In genomic region chr11:72762641-72763304, GRCh38 we compare ENCODE assay signal across 16 cellular contexts. TPM values are rescaled to one million over a fixed set of nuclear protein-coding genes. Genes with fewer than 3 reads are reported as not detected.
DNase-seq lines count a peak whose midpoint lies in the region; ATAC-seq, FAIRE-seq and TF ChIP-seq lines count a peak whose summit lies in the region.
"Had no signal": no experiment of that assay in that cellular context is flagged by ENCODE, and none has a peak within 500 bp of the region (broad histone marks: within the 10 kb centered on the region; RNA-seq: fewer than 3 reads in every experiment).

No MANE protein-coding gene starts in this region.

- peak; percentile 24 to 46 for DNase-seq in activated CD4-positive, alpha-beta T cell treated with anti-CD3 and anti-CD28 coated beads, Interleukin-2, amount 50 U/mL, for 48 hours
- no peak for DNase-seq in activated CD4-positive, alpha-beta T cell treated with anti-CD3 and anti-CD28 coated beads, Interleukin-2, amount 10 ng/mL, durations not matched to agents 7 days and 5 days
- DNase-seq in RCC 7860 (ENCODE audit: low spot score) (peak; percentile 4), HAP-1 (ENCODE audit: low spot score in 2 of 2) (no peak), thyroid gland (no peak)
- DNase-seq in natural killer cell treated with Interleukin-12 subunit alpha and Interleukin-12 subunit beta and Interleukin-15 and Interleukin-18, amount 100 ng/mL, for 72 hours (ENCODE audit: low spot score) = peak; percentile 86
- DNase-seq: NCI-H1105, NCI-H510A, pancreas, spleen, trophoblast cell had no signal

- no peak overlapping the region for H3K4me3 Mint-ChIP-seq in activated CD4-positive, alpha-beta T cell treated with anti-CD3 and anti-CD28 coated beads, Interleukin-2, amount 10 ng/mL, durations not matched to agents 7 days and 5 days
- peak overlapping the region; percentile 63 for H3K4me3 Mint-ChIP-seq in natural killer cell treated with Interleukin-12 subunit alpha and Interleukin-12 subunit beta and Interleukin-15 and Interleukin-18, amount 100 ng/mL, for 72 hours

- ATAC-seq in GM21381 (IDR thresholded peaks at IDR 0.05; ENCODE audit: unreplicated experiment) = peak; percentile 46
- ATAC-seq in natural killer cell treated with Interleukin-12 subunit alpha and Interleukin-12 subunit beta and Interleukin-15 and Interleukin-18, amount 100 ng/mL, for 72 hours = peak; percentile 88 to 93
- no peak for ATAC-seq in HG03457 (IDR thresholded peaks at IDR 0.05; ENCODE audit: unreplicated experiment)
- ATAC-seq: A549, HepG2 had no signal

- no peaks in the 10 kb centered on the region for H3K27me3 ChIP-seq in HAP-1 (ENCODE audit: low read depth)
- H3K27me3 ChIP-seq in thyroid gland = no peaks in the 10 kb centered on the region
- H3K27me3 ChIP-seq: pancreas, spleen had no signal

- no peak for TF ChIP-seq POLR2A in thyroid gland (IDR thresholded peaks at IDR 0.05)

- no peaks in the 10 kb centered on the region for H3K9me3 Mint-ChIP-seq in activated CD4-positive, alpha-beta T cell treated with anti-CD3 and anti-CD28 coated beads, Interleukin-2, amount 10 ng/mL, durations not matched to agents 7 days and 5 days
- H3K9me3 Mint-ChIP-seq in natural killer cell treated with Interleukin-12 subunit alpha and Interleukin-12 subunit beta and Interleukin-15 and Interleukin-18, amount 100 ng/mL, for 72 hours = no peaks in the 10 kb centered on the region

- peaks cover 15% of the 10 kb centered on the region for H3K4me1 Mint-ChIP-seq in activated CD4-positive, alpha-beta T cell treated with anti-CD3 and anti-CD28 coated beads, Interleukin-2, amount 10 ng/mL, durations not matched to agents 7 days and 5 days
- peaks cover 37 to 43% of the 10 kb centered on the region in 2 donors for H3K4me1 Mint-ChIP-seq in natural killer cell treated with Interleukin-12 subunit alpha and Interleukin-12 subunit beta and Interleukin-15 and Interleukin-18, amount 100 ng/mL, for 72 hours (ENCODE audit: low read depth in 2 of 2)

- no peak overlapping the region for H3K27ac Mint-ChIP-seq in activated CD4-positive, alpha-beta T cell treated with anti-CD3 and anti-CD28 coated beads, Interleukin-2, amount 10 ng/mL, durations not matched to agents 7 days and 5 days
- peak overlapping the region; percentile 73 to 94 for H3K27ac Mint-ChIP-seq in natural killer cell treated with Interleukin-12 subunit alpha and Interleukin-12 subunit beta and Interleukin-15 and Interleukin-18, amount 100 ng/mL, for 72 hours

- in situ Hi-C loops in HAP-1 (cut with MboI; ENCODE audit: low sequenced_read_pairs) = no loop called here

- H3K4me3 ChIP-seq in HAP-1 = no peak overlapping the region
- H3K4me3 ChIP-seq in thyroid gland (replicated peaks in 1 of 3) = no peak overlapping the region
- H3K4me3 ChIP-seq: A549, pancreas, spleen had no signal

- intact Hi-C loops in thyroid gland (cut with DNase I) = no loop called here

- peak overlapping the region in 1 of 3 donors; percentile 1 for H3K27ac ChIP-seq in thyroid gland
- H3K27ac ChIP-seq: A549, pancreas had no signal

- WGBS in thyroid gland, 2 donors = 69 to 86% methylated on average over 5 of the region's 5 CpGs

- no peaks in the 10 kb centered on the region for H3K36me3 Mint-ChIP-seq in activated CD4-positive, alpha-beta T cell treated with anti-CD3 and anti-CD28 coated beads, Interleukin-2, amount 10 ng/mL, durations not matched to agents 7 days and 5 days (ENCODE audit: low read depth)
- H3K36me3 Mint-ChIP-seq in natural killer cell treated with Interleukin-12 subunit alpha and Interleukin-12 subunit beta and Interleukin-15 and Interleukin-18, amount 100 ng/mL, for 72 hours = no peaks in the 10 kb centered on the region

- H3K4me1 ChIP-seq in HAP-1 (no peaks in the 10 kb centered on the region), thyroid gland (peaks cover 22 to 64% of the 10 kb centered on the region in 2 donors)

- TF ChIP-seq CTCF in thyroid gland (IDR thresholded peaks at IDR 0.05) = no peak

- CTCF ChIA-PET in activated CD4-positive, alpha-beta T cell treated with anti-CD3 and anti-CD28 coated beads, Interleukin-2, amount 10 ng/mL, durations not matched to agents 7 days and 5 days (lab: Charles Lee) = interaction anchor here (0.9 to 1.5 kb wide), 3 partner anchors 8 to 161 kb away, joined by 3 to 4 read pairs (median 4); no protein-coding TSS in a partner anchor

- POLR2A ChIA-PET in activated CD4-positive, alpha-beta T cell treated with anti-CD3 and anti-CD28 coated beads, Interleukin-2, amount 10 ng/mL, durations not matched to agents 7 days and 5 days (lab: Charles Lee) = no interaction called here

- no peaks in the 10 kb centered on the region for H3K27me3 Mint-ChIP-seq in activated CD4-positive, alpha-beta T cell treated with anti-CD3 and anti-CD28 coated beads, Interleukin-2, amount 10 ng/mL, durations not matched to agents 7 days and 5 days
- H3K27me3 Mint-ChIP-seq in natural killer cell treated with Interleukin-12 subunit alpha and Interleukin-12 subunit beta and Interleukin-15 and Interleukin-18, amount 100 ng/mL, for 72 hours = no peaks in the 10 kb centered on the region

- H3K36me3 ChIP-seq in HAP-1 (replicated peaks) (no peaks in the 10 kb centered on the region), thyroid gland (no peaks in the 10 kb centered on the region)

- H3K9me3 ChIP-seq in HAP-1 (no peaks in the 10 kb centered on the region), thyroid gland (no peaks in the 10 kb centered on the region)
- H3K9me3 ChIP-seq: pancreas, spleen had no signal

- no peak for FAIRE-seq in RCC 7860 (lab: Jason Lieb, UNC)
- FAIRE-seq: A549, H54, HepG2, pancreas had no signal

RNA-seq across cellular contexts. Expression of gene ARAP1, which starts 10.6 kb away (rescaled TPM):
- total RNA-seq in activated CD4-positive, alpha-beta T cell treated with anti-CD3 and anti-CD28 coated beads, Interleukin-2, amount 10 ng/mL, durations not matched to agents 7 days and 5 days = 100 to 1,000 TPM in 1 of 2 experiments, 10 to 100 TPM in 1; 83.6 to 101 TPM
- total RNA-seq in natural killer cell treated with Interleukin-12 subunit alpha and Interleukin-12 subunit beta and Interleukin-15 and Interleukin-18, amount 100 ng/mL, for 72 hours = 100 to 1,000 TPM; 206 to 220 TPM
- 100 to 1,000 TPM in 3 of 4 donors, 10 to 100 TPM in 1; 90.3 to 146 (median 122) TPM for total RNA-seq in thyroid gland

RNA-seq across cellular contexts. Expression of gene STARD10, which starts 31.1 kb away (rescaled TPM):
- total RNA-seq in activated CD4-positive, alpha-beta T cell treated with anti-CD3 and anti-CD28 coated beads, Interleukin-2, amount 10 ng/mL, durations not matched to agents 7 days and 5 days = 1 to 10 TPM; 4.5 to 6.4 TPM
- total RNA-seq in natural killer cell treated with Interleukin-12 subunit alpha and Interleukin-12 subunit beta and Interleukin-15 and Interleukin-18, amount 100 ng/mL, for 72 hours = 10 to 100 TPM in 1 of 2 donors, 1 to 10 TPM in 1; 9.5 to 17.8 TPM
- total RNA-seq in thyroid gland = 100 to 1,000 TPM in 1 of 4 donors, 10 to 100 TPM in 3; 67.7 to 113 (median 82.0) TPM

RNA-seq across cellular contexts. Expression of gene ATG16L2, which starts 51.4 kb away (rescaled TPM):
- total RNA-seq in activated CD4-positive, alpha-beta T cell treated with anti-CD3 and anti-CD28 coated beads, Interleukin-2, amount 10 ng/mL, durations not matched to agents 7 days and 5 days = 100 to 1,000 TPM; 108 to 113 TPM
- 100 to 1,000 TPM in 1 of 2 donors, 10 to 100 TPM in 1; 74.7 to 113 TPM for total RNA-seq in natural killer cell treated with Interleukin-12 subunit alpha and Interleukin-12 subunit beta and Interleukin-15 and Interleukin-18, amount 100 ng/mL, for 72 hours
- total RNA-seq in thyroid gland = 10 to 100 TPM; 22.1 to 45.1 (median 40.6) TPM

Comparison
In these comparisons a context has a peak if more than half of its experiments do, and no peak if none do; other contexts are left out.
1. DNase-seq: peak in activated CD4-positive, alpha-beta T cell treated with anti-CD3 and anti-CD28 coated beads, Interleukin-2, amount 50 U/mL, for 48 hours (2 of 2), RCC 7860 (single experiment) and natural killer cell treated with Interleukin-12 subunit alpha and Interleukin-12 subunit beta and Interleukin-15 and Interleukin-18, amount 100 ng/mL, for 72 hours (single experiment); none in activated CD4-positive, alpha-beta T cell treated with anti-CD3 and anti-CD28 coated beads, Interleukin-2, amount 10 ng/mL, durations not matched to agents 7 days and 5 days (single experiment), HAP-1 (0 of 2) and thyroid gland (0 of 2).